In the genomic region with DNA sequence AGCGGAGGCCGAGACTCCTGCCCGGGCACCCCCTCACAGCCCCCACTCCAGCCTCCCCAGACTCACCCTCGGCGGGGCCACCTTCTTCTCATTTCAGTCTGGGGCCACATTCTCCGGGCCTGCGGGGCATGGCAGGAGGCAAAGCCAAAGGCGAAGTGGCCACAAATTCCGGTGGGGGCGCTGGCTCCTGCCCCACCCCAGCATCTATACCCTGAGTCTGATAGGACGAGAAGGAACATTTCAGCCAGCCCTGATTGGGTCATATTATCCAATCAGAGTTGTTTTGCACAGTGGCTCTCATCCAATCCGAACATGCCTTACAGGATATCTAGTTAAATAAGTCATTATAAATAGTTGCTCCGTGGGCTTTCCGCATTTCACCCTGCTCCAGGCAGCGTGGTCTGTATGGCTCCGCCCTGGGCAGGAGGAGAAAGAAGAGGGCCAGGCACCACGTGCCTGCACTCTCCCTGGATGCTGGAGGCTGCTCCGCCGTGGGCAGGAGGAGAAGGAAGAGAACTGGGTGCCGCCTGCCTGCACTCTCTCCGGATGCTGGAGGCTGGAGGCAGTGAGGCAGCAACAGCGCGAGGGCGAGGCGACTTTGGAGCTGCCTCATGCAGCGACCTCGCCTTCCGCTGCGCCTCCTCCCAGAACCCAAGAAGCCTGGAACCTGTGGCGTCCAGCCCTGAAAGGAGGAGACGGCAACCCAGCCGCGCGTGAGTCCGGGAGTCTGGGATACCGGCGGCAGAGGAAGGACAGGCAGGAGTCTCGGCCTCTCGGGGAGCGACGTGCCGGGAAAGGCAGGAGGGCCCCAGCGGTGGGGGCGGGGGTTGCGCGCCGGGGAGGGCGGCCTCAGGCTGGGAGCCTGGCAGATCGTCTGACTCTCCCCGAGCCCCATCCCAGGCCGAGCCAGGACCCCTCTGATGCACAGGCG, we compare ENCODE assay signal across 1 cellular context.
TF ChIP-seq lines count a peak whose summit lies in the region.

No MANE protein-coding gene starts in this region.

TF ChIP-seq in HepG2, 621 proteins besides CTCF, POLR2A, EP300 and RAD21 (continued from another document):
- TF ChIP-seq, protein P1, sequence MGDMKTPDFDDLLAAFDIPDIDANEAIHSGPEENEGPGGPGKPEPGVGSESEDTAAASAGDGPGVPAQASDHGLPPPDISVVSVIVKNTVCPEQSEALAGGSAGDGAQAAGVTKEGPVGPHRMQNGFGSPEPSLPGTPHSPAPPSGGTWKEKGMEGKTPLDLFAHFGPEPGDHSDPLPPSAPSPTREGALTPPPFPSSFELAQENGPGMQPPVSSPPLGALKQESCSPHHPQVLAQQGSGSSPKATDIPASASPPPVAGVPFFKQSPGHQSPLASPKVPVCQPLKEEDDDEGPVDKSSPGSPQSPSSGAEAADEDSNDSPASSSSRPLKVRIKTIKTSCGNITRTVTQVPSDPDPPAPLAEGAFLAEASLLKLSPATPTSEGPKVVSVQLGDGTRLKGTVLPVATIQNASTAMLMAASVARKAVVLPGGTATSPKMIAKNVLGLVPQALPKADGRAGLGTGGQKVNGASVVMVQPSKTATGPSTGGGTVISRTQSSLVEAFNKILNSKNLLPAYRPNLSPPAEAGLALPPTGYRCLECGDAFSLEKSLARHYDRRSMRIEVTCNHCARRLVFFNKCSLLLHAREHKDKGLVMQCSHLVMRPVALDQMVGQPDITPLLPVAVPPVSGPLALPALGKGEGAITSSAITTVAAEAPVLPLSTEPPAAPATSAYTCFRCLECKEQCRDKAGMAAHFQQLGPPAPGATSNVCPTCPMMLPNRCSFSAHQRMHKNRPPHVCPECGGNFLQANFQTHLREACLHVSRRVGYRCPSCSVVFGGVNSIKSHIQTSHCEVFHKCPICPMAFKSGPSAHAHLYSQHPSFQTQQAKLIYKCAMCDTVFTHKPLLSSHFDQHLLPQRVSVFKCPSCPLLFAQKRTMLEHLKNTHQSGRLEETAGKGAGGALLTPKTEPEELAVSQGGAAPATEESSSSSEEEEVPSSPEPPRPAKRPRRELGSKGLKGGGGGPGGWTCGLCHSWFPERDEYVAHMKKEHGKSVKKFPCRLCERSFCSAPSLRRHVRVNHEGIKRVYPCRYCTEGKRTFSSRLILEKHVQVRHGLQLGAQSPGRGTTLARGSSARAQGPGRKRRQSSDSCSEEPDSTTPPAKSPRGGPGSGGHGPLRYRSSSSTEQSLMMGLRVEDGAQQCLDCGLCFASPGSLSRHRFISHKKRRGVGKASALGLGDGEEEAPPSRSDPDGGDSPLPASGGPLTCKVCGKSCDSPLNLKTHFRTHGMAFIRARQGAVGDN (CRISPR knock-in tag; IDR thresholded peaks at IDR 0.05), result peak; percentile 32; the same call in 1 of the 2 replicates
- TF ChIP-seq ZNF878 (CRISPR knock-in tag; IDR thresholded peaks at IDR 0.05) (no peak), NFYC (CRISPR knock-in tag; IDR thresholded peaks at IDR 0.05) (peak; percentile 42; the same call in 1 of the 2 replicates), RFXANK (CRISPR knock-in tag; IDR thresholded peaks at IDR 0.05) (no peak), ATF7 (IDR thresholded peaks at IDR 0.05) (no peak), ATF7 (CRISPR knock-in tag; IDR thresholded peaks at IDR 0.05) (no peak), PLRG1 (conservative IDR thresholded peaks at IDR 0.05) (no peak), ZNF383 (CRISPR knock-in tag; IDR thresholded peaks at IDR 0.05; ENCODE audit: borderline replicate concordance) (no peak)
- TF ChIP-seq, protein P2, sequence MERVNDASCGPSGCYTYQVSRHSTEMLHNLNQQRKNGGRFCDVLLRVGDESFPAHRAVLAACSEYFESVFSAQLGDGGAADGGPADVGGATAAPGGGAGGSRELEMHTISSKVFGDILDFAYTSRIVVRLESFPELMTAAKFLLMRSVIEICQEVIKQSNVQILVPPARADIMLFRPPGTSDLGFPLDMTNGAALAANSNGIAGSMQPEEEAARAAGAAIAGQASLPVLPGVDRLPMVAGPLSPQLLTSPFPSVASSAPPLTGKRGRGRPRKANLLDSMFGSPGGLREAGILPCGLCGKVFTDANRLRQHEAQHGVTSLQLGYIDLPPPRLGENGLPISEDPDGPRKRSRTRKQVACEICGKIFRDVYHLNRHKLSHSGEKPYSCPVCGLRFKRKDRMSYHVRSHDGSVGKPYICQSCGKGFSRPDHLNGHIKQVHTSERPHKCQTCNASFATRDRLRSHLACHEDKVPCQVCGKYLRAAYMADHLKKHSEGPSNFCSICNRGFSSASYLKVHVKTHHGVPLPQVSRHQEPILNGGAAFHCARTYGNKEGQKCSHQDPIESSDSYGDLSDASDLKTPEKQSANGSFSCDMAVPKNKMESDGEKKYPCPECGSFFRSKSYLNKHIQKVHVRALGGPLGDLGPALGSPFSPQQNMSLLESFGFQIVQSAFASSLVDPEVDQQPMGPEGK (CRISPR knock-in tag; IDR thresholded peaks at IDR 0.05), result peak; percentile 44; the same call in 1 of the 2 replicates
- TF ChIP-seq, protein P3, sequence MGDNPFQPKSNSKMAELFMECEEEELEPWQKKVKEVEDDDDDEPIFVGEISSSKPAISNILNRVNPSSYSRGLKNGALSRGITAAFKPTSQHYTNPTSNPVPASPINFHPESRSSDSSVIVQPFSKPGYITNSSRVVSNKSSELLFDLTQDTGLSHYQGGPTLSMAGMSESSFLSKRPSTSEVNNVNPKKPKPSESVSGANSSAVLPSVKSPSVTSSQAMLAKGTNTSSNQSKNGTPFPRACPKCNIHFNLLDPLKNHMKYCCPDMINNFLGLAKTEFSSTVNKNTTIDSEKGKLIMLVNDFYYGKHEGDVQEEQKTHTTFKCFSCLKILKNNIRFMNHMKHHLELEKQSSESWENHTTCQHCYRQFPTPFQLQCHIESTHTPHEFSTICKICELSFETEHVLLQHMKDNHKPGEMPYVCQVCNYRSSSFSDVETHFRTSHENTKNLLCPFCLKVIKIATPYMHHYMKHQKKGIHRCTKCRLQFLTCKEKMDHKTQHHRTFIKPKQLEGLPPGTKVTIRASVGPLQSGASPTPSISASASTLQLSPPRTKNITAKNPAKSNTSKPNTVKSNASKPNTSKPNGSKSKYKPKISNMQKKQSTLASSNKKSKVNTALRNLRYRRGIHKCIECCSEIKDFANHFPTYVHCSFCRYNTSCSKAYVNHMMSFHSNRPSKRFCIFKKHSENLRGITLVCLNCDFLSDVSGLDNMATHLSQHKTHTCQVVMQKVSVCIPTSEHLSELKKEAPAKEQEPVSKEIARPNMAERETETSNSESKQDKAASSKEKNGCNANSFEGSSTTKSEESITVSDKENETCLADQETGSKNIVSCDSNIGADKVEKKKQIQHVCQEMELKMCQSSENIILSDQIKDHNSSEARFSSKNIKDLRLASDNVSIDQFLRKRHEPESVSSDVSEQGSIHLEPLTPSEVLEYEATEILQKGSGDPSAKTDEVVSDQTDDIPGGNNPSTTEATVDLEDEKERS (CRISPR knock-in tag; IDR thresholded peaks at IDR 0.05), result no peak
- TF ChIP-seq, protein P4, sequence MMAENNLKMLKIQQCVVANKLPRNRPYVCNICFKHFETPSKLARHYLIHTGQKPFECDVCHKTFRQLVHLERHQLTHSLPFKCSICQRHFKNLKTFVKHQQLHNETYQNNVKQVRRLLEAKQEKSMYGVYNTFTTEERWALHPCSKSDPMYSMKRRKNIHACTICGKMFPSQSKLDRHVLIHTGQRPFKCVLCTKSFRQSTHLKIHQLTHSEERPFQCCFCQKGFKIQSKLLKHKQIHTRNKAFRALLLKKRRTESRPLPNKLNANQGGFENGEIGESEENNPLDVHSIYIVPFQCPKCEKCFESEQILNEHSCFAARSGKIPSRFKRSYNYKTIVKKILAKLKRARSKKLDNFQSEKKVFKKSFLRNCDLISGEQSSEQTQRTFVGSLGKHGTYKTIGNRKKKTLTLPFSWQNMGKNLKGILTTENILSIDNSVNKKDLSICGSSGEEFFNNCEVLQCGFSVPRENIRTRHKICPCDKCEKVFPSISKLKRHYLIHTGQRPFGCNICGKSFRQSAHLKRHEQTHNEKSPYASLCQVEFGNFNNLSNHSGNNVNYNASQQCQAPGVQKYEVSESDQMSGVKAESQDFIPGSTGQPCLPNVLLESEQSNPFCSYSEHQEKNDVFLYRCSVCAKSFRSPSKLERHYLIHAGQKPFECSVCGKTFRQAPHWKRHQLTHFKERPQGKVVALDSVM (CRISPR knock-in tag; IDR thresholded peaks at IDR 0.05), result 0 out of 2 replicates have a peak, but pooled peaks have one; percentile 48
- TF ChIP-seq, protein P5, sequence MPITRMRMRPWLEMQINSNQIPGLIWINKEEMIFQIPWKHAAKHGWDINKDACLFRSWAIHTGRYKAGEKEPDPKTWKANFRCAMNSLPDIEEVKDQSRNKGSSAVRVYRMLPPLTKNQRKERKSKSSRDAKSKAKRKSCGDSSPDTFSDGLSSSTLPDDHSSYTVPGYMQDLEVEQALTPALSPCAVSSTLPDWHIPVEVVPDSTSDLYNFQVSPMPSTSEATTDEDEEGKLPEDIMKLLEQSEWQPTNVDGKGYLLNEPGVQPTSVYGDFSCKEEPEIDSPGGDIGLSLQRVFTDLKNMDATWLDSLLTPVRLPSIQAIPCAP (CRISPR knock-in tag; IDR thresholded peaks at IDR 0.05; ENCODE audit: low read depth), result no peak
